ENCODE assay signal across 1 cellular context in the genomic region with DNA sequence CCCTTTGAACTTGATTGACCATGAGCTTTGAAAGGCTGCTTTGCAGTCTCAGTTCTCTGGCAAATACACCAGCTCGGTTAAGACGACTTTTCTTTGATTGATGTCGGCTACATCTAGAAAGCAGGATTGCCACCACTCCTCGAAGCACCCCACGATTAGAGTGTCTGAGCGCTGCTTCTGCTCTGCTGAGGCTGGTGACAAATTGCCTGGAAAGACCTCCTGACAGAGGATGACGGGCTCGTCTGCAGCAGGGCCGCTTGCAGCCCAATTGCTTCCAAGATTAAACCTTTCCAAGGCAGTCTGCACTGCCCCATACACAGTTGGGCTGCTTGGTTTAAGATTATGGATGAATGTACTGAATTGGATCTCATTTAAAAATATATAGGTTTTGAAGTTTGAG.
TF ChIP-seq lines count a peak whose summit lies in the region.

No MANE protein-coding gene starts in this region.

TF ChIP-seq in neural cell, 6 proteins besides CTCF, POLR2A, EP300 and RAD21 (continued from another document):
- TF ChIP-seq, protein P1, sequence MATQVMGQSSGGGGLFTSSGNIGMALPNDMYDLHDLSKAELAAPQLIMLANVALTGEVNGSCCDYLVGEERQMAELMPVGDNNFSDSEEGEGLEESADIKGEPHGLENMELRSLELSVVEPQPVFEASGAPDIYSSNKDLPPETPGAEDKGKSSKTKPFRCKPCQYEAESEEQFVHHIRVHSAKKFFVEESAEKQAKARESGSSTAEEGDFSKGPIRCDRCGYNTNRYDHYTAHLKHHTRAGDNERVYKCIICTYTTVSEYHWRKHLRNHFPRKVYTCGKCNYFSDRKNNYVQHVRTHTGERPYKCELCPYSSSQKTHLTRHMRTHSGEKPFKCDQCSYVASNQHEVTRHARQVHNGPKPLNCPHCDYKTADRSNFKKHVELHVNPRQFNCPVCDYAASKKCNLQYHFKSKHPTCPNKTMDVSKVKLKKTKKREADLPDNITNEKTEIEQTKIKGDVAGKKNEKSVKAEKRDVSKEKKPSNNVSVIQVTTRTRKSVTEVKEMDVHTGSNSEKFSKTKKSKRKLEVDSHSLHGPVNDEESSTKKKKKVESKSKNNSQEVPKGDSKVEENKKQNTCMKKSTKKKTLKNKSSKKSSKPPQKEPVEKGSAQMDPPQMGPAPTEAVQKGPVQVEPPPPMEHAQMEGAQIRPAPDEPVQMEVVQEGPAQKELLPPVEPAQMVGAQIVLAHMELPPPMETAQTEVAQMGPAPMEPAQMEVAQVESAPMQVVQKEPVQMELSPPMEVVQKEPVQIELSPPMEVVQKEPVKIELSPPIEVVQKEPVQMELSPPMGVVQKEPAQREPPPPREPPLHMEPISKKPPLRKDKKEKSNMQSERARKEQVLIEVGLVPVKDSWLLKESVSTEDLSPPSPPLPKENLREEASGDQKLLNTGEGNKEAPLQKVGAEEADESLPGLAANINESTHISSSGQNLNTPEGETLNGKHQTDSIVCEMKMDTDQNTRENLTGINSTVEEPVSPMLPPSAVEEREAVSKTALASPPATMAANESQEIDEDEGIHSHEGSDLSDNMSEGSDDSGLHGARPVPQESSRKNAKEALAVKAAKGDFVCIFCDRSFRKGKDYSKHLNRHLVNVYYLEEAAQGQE (IDR thresholded peaks at IDR 0.05; ENCODE audit: borderline replicate concordance) = peak; percentile 53
TF ChIP-seq in neural cell: peak in this region for 1.
